18 cellular contexts compared by ENCODE assay signal in the genomic region with DNA sequence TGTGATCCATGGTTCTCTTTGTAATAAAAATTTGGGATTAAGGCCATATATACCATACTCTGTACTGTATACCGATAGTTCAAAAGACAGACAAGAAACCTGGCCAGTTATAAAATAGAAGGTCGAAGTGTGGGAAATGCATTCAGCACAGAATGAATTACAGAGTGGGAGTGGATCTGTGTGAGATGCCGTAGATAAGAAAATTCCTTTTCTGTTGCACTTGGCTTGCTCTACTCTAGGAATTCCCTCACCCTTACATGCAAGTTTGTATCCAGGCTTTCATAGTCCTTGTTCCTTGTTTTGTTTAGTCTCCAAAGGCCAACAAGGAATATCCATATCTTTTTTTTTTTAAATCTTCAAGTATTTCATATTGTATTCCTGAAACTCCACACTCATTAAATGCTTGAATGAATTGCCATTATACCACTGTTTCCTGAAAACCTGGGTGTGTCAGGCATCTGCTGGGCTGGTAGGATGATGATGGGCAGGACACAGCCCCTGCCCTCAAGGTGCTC. TPM values are rescaled to one million over a fixed set of nuclear protein-coding genes. Genes with fewer than 3 reads are reported as not detected.
DNase-seq lines count a peak whose midpoint lies in the region; ATAC-seq and TF ChIP-seq lines count a peak whose summit lies in the region.
"Had no signal": no experiment of that assay in that cellular context is flagged by ENCODE, and none has a peak within 500 bp of the region (broad histone marks: within the 10 kb centered on the region; RNA-seq: fewer than 3 reads in every experiment).

No MANE protein-coding gene starts in this region.

- H3K27me3 ChIP-seq in BJ (ENCODE audit: control insufficient read depth, insufficient read depth, low read length) = no peaks in the 10 kb centered on the region
- no peaks in the 10 kb centered on the region for H3K27me3 ChIP-seq in PC-9 (ENCODE audit: insufficient read depth, low read depth)
- no peaks in the 10 kb centered on the region for H3K27me3 ChIP-seq in neural progenitor cell
- H3K27me3 ChIP-seq: esophagus squamous epithelium had no signal

- H3K27ac Mint-ChIP-seq in neural progenitor cell = peak overlapping the region; percentile 24
- no peak overlapping the region for H3K27ac Mint-ChIP-seq in natural killer cell treated with Interleukin-12 subunit alpha and Interleukin-12 subunit beta and Interleukin-15 and Interleukin-18, amount 100 ng/mL, for 72 hours
- H3K27ac Mint-ChIP-seq: activated B cell treated with CpG ODN at 0.5 μM for 24 hours; activated naive CD8-positive, alpha-beta T cell; memory B cell had no signal

- H3K4me3 Mint-ChIP-seq in neural progenitor cell = no peak overlapping the region
- H3K4me3 Mint-ChIP-seq in natural killer cell treated with Interleukin-12 subunit alpha and Interleukin-12 subunit beta and Interleukin-15 and Interleukin-18, amount 100 ng/mL, for 72 hours = no peak overlapping the region
- H3K4me3 Mint-ChIP-seq: activated B cell treated with CpG ODN at 0.5 μM for 24 hours; activated naive CD8-positive, alpha-beta T cell; H9; memory B cell had no signal

- H3K36me3 ChIP-seq in BJ (ENCODE audit: control insufficient read depth, insufficient read depth, low read length) = no peaks in the 10 kb centered on the region; the same call in 1 of the 2 replicates
- H3K36me3 ChIP-seq in PC-9 (ENCODE audit: low read depth) = no peaks in the 10 kb centered on the region
- H3K36me3 ChIP-seq in neural progenitor cell = no peaks in the 10 kb centered on the region
- H3K36me3 ChIP-seq: esophagus squamous epithelium had no signal

- peak overlapping the region; percentile 98 for H3K27ac ChIP-seq in PC-9
- peak overlapping the region; percentile 96 for H3K27ac ChIP-seq in epithelial cell of prostate
- H3K27ac ChIP-seq in neural progenitor cell = no peak overlapping the region
- H3K27ac ChIP-seq: parathyroid adenoma had no signal

- POLR2A ChIA-PET in BJ (lab: Charles Lee) (no interaction called here), PC-9 (lab: Charles Lee; ENCODE audit: unreplicated experiment) (no interaction called here), HEK293T (lab: Yijun Ruan, JAX) (no interaction called here)

- ATAC-seq in natural killer cell treated with Interleukin-12 subunit alpha and Interleukin-12 subunit beta and Interleukin-15 and Interleukin-18, amount 100 ng/mL, for 72 hours = no peak
- no peak for ATAC-seq in HG02973 (IDR thresholded peaks at IDR 0.05; ENCODE audit: unreplicated experiment)

- H3K9me3 Mint-ChIP-seq in neural progenitor cell = no peaks in the 10 kb centered on the region
- no peaks in the 10 kb centered on the region for H3K9me3 Mint-ChIP-seq in natural killer cell treated with Interleukin-12 subunit alpha and Interleukin-12 subunit beta and Interleukin-15 and Interleukin-18, amount 100 ng/mL, for 72 hours
- H3K9me3 Mint-ChIP-seq: activated B cell treated with CpG ODN at 0.5 μM for 24 hours, H9, memory B cell had no signal

- CTCF ChIA-PET in BJ (lab: Yijun Ruan, JAX) = no interaction called here
- CTCF ChIA-PET in PC-9 (lab: Charles Lee) = no interaction called here
- CTCF ChIA-PET in HEK293T (lab: Yijun Ruan, JAX) = no interaction called here

- peak; percentile 22 for DNase-seq in BJ (ENCODE audit: low read depth)
- DNase-seq in PC-9 = no peak
- no peak for DNase-seq in epithelial cell of prostate (ENCODE audit: low read depth, low spot score)
- no peak for DNase-seq in neural progenitor cell (ENCODE audit: low spot score)
- no peak for DNase-seq in NCI-H2171 (lab: John Stamatoyannopoulos, UW)
- DNase-seq in natural killer cell treated with Interleukin-12 subunit alpha and Interleukin-12 subunit beta and Interleukin-15 and Interleukin-18, amount 100 ng/mL, for 72 hours (ENCODE audit: low spot score) = no peak
- DNase-seq in HEK293T (ENCODE audit: extremely low spot score) = no peak
- DNase-seq: activated B cell treated with CpG ODN at 0.5 μM for 24 hours; activated CD8-positive, alpha-beta memory T cell treated with anti-CD3 and anti-CD28 coated beads, Interleukin-2, amount 50 U/mL, for 4 hours; DMS79; esophagus squamous epithelium; H9; NCI-H1417; NCI-H446 treated with DMSO at 0.1 percent for 48 hours had no signal

- H3F3A ChIP-seq in PC-9 (ENCODE audit: insufficient read depth, low read depth) = peaks cover 51% of the 10 kb centered on the region
- peaks cover 16% of the 10 kb centered on the region for H3F3A ChIP-seq in neural progenitor cell (ENCODE audit: low read depth)

- intact Hi-C loops in PC-9 (cut with micrococcal nuclease; ENCODE audit: unreplicated experiment) = no loop called here

- H3K79me2 ChIP-seq in PC-9 (ENCODE audit: low read depth) = peaks cover 88% of the 10 kb centered on the region
- peaks cover 100% of the 10 kb centered on the region for H3K79me2 ChIP-seq in neural progenitor cell (ENCODE audit: low read depth)

- H3K4me3 ChIP-seq in BJ (ENCODE audit: low read depth, low read length) (no peak overlapping the region), PC-9 (no peak overlapping the region), neural progenitor cell (no peak overlapping the region)
- H3K4me3 ChIP-seq: esophagus squamous epithelium had no signal

- H3K4me1 Mint-ChIP-seq in neural progenitor cell = peaks cover 46% of the 10 kb centered on the region
- no peaks in the 10 kb centered on the region for H3K4me1 Mint-ChIP-seq in natural killer cell treated with Interleukin-12 subunit alpha and Interleukin-12 subunit beta and Interleukin-15 and Interleukin-18, amount 100 ng/mL, for 72 hours (ENCODE audit: low read depth in 2 of 2)
- H3K4me1 Mint-ChIP-seq: activated B cell treated with CpG ODN at 0.5 μM for 24 hours, memory B cell had no signal

- H2AFZ ChIP-seq in PC-9 = no peak overlapping the region
- no peak overlapping the region for H2AFZ ChIP-seq in neural progenitor cell (replicated peaks)
- H2AFZ ChIP-seq: parathyroid adenoma had no signal

- no TSS peak for BruUV-seq in PC-9 (replicated peaks; lab: Mats Ljungman, UMichigan)

- H3K9ac ChIP-seq in neural progenitor cell = no peak overlapping the region
- H3K9ac ChIP-seq: parathyroid adenoma had no signal

- H3K9me3 ChIP-seq in PC-9 (ENCODE audit: insufficient read depth, low read depth) (no peaks in the 10 kb centered on the region), neural progenitor cell (ENCODE audit: low read depth) (no peaks in the 10 kb centered on the region)
- H3K9me3 ChIP-seq: esophagus squamous epithelium had no signal

- H3K27me3 Mint-ChIP-seq in neural progenitor cell (ENCODE audit: insufficient read depth, low read depth) = peaks cover 4% of the 10 kb centered on the region
- peaks cover 27 to 42% of the 10 kb centered on the region in 2 donors for H3K27me3 Mint-ChIP-seq in natural killer cell treated with Interleukin-12 subunit alpha and Interleukin-12 subunit beta and Interleukin-15 and Interleukin-18, amount 100 ng/mL, for 72 hours

- TF ChIP-seq CTCF in BJ (IDR thresholded peaks at IDR 0.05; ENCODE audit: insufficient read depth, low read depth, low read length) = no peak
- no peak for TF ChIP-seq CTCF in PC-9 (conservative IDR thresholded peaks at IDR 0.05)
- no peak for TF ChIP-seq CTCF in neural progenitor cell (IDR thresholded peaks at IDR 0.05)

- no peaks in the 10 kb centered on the region for H3K9me2 ChIP-seq in PC-9 (ENCODE audit: insufficient read depth)

- H4K20me1 ChIP-seq in PC-9 (ENCODE audit: insufficient read depth) (no peaks in the 10 kb centered on the region; the same call in 1 of the 2 replicates), neural progenitor cell (ENCODE audit: low read depth) (peaks cover 100% of the 10 kb centered on the region)

- H3K4me2 ChIP-seq in PC-9 (peak overlapping the region; percentile 91; the same call in 1 of the 2 replicates), neural progenitor cell (no peak overlapping the region)

- peaks cover 16% of the 10 kb centered on the region for H3K36me3 Mint-ChIP-seq in neural progenitor cell
- H3K36me3 Mint-ChIP-seq in natural killer cell treated with Interleukin-12 subunit alpha and Interleukin-12 subunit beta and Interleukin-15 and Interleukin-18, amount 100 ng/mL, for 72 hours = no peaks in the 10 kb centered on the region
- H3K36me3 Mint-ChIP-seq: activated naive CD8-positive, alpha-beta T cell; memory B cell had no signal

- H3K4me1 ChIP-seq in PC-9 (replicated peaks; ENCODE audit: insufficient read depth) = peaks cover 65% of the 10 kb centered on the region
- peaks cover 31% of the 10 kb centered on the region for H3K4me1 ChIP-seq in neural progenitor cell

TF ChIP-seq in HEK293T, 16 proteins besides CTCF, POLR2A, EP300 and RAD21:
- TF ChIP-seq FOXK2 (IDR thresholded peaks at IDR 0.05) (no peak), SUZ12 (IDR thresholded peaks at IDR 0.05) (no peak), FOXM1 (IDR thresholded peaks at IDR 0.05; ENCODE audit: borderline replicate concordance) (no peak), ELF4 (IDR thresholded peaks at IDR 0.05) (no peak), ZNF384 (IDR thresholded peaks at IDR 0.05) (no peak), NFRKB (IDR thresholded peaks at IDR 0.05) (no peak), HDGF (IDR thresholded peaks at IDR 0.05; ENCODE audit: borderline replicate concordance) (no peak), L3MBTL2 (conservative IDR thresholded peaks at IDR 0.05) (no peak), FOXA1 (IDR thresholded peaks at IDR 0.05) (no peak), BHLHE40 (IDR thresholded peaks at IDR 0.05; ENCODE audit: borderline replicate concordance) (no peak), TARDBP (IDR thresholded peaks at IDR 0.05) (no peak), CTBP1 (IDR thresholded peaks at IDR 0.05; ENCODE audit: borderline replicate concordance) (no peak), ARNT (IDR thresholded peaks at IDR 0.05) (no peak), SP1 (IDR thresholded peaks at IDR 0.05) (no peak), LEF1 (IDR thresholded peaks at IDR 0.05; ENCODE audit: borderline replicate concordance) (no peak)
- TF ChIP-seq, protein P1, sequence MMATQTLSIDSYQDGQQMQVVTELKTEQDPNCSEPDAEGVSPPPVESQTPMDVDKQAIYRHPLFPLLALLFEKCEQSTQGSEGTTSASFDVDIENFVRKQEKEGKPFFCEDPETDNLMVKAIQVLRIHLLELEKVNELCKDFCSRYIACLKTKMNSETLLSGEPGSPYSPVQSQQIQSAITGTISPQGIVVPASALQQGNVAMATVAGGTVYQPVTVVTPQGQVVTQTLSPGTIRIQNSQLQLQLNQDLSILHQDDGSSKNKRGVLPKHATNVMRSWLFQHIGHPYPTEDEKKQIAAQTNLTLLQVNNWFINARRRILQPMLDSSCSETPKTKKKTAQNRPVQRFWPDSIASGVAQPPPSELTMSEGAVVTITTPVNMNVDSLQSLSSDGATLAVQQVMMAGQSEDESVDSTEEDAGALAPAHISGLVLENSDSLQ (IDR thresholded peaks at IDR 0.05) = no peak
TF ChIP-seq in HEK293T: peak in this region for 0.

RNA-seq across cellular contexts. Expression of a gene that starts 53.4 kb away (rescaled TPM):
- polyA plus RNA-seq in BJ (2011; rRNA removed) = 79.2 and 110 TPM in 2 replicates
- 112 and 136 TPM in 2 replicates for polyA minus RNA-seq in BJ (2011; rRNA and poly(A)+ RNA removed)
- total RNA-seq in PC-9 (2021) (76.9 and 106 TPM in 2 replicates), neural progenitor cell (ENCODE audit: low replicate concordance) (93.8 and 98.3 TPM in 2 replicates)
- under 1 TPM in 1 of 2 donors, not detected in 1; 0.06 TPM for total RNA-seq in natural killer cell treated with Interleukin-12 subunit alpha and Interleukin-12 subunit beta and Interleukin-15 and Interleukin-18, amount 100 ng/mL, for 72 hours

Comparison
In these comparisons a context has a peak if more than half of its experiments do, and no peak if none do; other contexts are left out.
1. RNA of a gene that starts 53.4 kb away (total RNA-seq): 76.9 to 106 TPM in PC-9 and 93.8 to 98.3 TPM in neural progenitor cell; 0.06 TPM in natural killer cell treated with Interleukin-12 subunit alpha and Interleukin-12 subunit beta and Interleukin-15 and Interleukin-18, amount 100 ng/mL, for 72 hours; every median in the first group is over 10 times any median in the second.